Comparison of ENCODE assay signal across 8 cellular contexts in genomic region chr2:74391580-74392448, GRCh38. TPM values are rescaled to one million over a fixed set of nuclear protein-coding genes. Genes with fewer than 3 reads are reported as not detected.
A peak's percentile ranks its signal among the peaks of the same experiment; 100 is the strongest.
DNase-seq lines count a peak whose midpoint lies in the region; TF ChIP-seq lines count a peak whose summit lies in the region.

No MANE protein-coding gene starts in this region.

- H3K9me3 ChIP-seq in SK-N-MC (ENCODE audit: low read depth, low read length): no peaks in the 10 kb centered on the region
- no peaks in the 10 kb centered on the region for H3K9me3 ChIP-seq in thymus (ENCODE audit: control insufficient read depth)

- H3K4me3 ChIP-seq in NB4 (ENCODE audit: low read depth, low read length): peak overlapping the region; percentile 93
- H3K4me3 ChIP-seq in SK-N-MC: peak overlapping the region; percentile 97
- peak overlapping the region; percentile 84 for H3K4me3 ChIP-seq in thymus (ENCODE audit: low read length)

- TF ChIP-seq POLR2A in NB4 (IDR thresholded peaks at IDR 0.05; ENCODE audit: extremely low read depth, insufficient read length): peak; percentile 36

- H3K27ac ChIP-seq in SK-N-MC: peak overlapping the region; percentile 95
- peak overlapping the region; percentile 64 for H3K27ac ChIP-seq in thymus (ENCODE audit: low read depth)

- H3K4me3 Mint-ChIP-seq in activated naive CD4-positive, alpha-beta T cell treated with anti-CD3 and anti-CD28 coated beads, Interleukin-2, amount 50 U/mL, for 24 hours: no peak overlapping the region
- H3K4me3 Mint-ChIP-seq in osteocyte (ENCODE audit: unreplicated experiment): no peak overlapping the region

- H3K36me3 ChIP-seq in SK-N-MC (ENCODE audit: insufficient read depth, low read length) (peaks cover 4% of the 10 kb centered on the region; the same call in 1 of the 2 replicates), thymus (ENCODE audit: control insufficient read depth, insufficient read depth) (no peaks in the 10 kb centered on the region)

- H3K27ac Mint-ChIP-seq in activated naive CD4-positive, alpha-beta T cell treated with anti-CD3 and anti-CD28 coated beads, Interleukin-2, amount 50 U/mL, for 24 hours: peak overlapping the region; percentile 100
- H3K27ac Mint-ChIP-seq in osteocyte (ENCODE audit: unreplicated experiment): peak overlapping the region; percentile 99

- H3K9me3 Mint-ChIP-seq in activated naive CD4-positive, alpha-beta T cell treated with anti-CD3 and anti-CD28 coated beads, Interleukin-2, amount 50 U/mL, for 24 hours: no peaks in the 10 kb centered on the region
- H3K9me3 Mint-ChIP-seq in osteocyte (ENCODE audit: unreplicated experiment): no peaks in the 10 kb centered on the region

- H3K27me3 ChIP-seq in thymus (ENCODE audit: control insufficient read depth, insufficient read depth): no peaks in the 10 kb centered on the region

- WGBS in thymus: 2% methylated on average over 62 of the region's 62 CpGs

- H3K4me1 ChIP-seq in thymus (ENCODE audit: control insufficient read depth, insufficient read depth, low read length): peaks cover 8% of the 10 kb centered on the region

- peaks cover 3% of the 10 kb centered on the region for H3K27me3 Mint-ChIP-seq in activated naive CD4-positive, alpha-beta T cell treated with anti-CD3 and anti-CD28 coated beads, Interleukin-2, amount 50 U/mL, for 24 hours
- H3K27me3 Mint-ChIP-seq in osteocyte (ENCODE audit: unreplicated experiment): peaks cover 13% of the 10 kb centered on the region

- no peaks in the 10 kb centered on the region for H3K36me3 Mint-ChIP-seq in activated naive CD4-positive, alpha-beta T cell treated with anti-CD3 and anti-CD28 coated beads, Interleukin-2, amount 50 U/mL, for 24 hours
- H3K36me3 Mint-ChIP-seq in osteocyte (ENCODE audit: unreplicated experiment): no peaks in the 10 kb centered on the region

- DNase-seq in GDM1 (lab: John Stamatoyannopoulos, UW) (peak; percentile 83), HCEC 1CT (peak; percentile 83), NB4 (ENCODE audit: low read depth) (peak; percentile 96), SK-N-MC (ENCODE audit: low read depth, low spot score) (peak; percentile 86), glomerular visceral epithelial cell (ENCODE audit: extremely low spot score) (peak; percentile 89), osteocyte (ENCODE audit: extremely low spot score, unreplicated experiment) (peak; percentile 96)

- peak; percentile 98 for TF ChIP-seq CTCF in NB4 (IDR thresholded peaks at IDR 0.05; ENCODE audit: low read depth, low read length)
- TF ChIP-seq CTCF in osteocyte (IDR thresholded peaks at IDR 0.05): peak; percentile 97

- H3K9ac ChIP-seq in SK-N-MC (ENCODE audit: insufficient read length): peak overlapping the region; percentile 97

- peaks cover 6% of the 10 kb centered on the region for H3K4me1 Mint-ChIP-seq in activated naive CD4-positive, alpha-beta T cell treated with anti-CD3 and anti-CD28 coated beads, Interleukin-2, amount 50 U/mL, for 24 hours
- no peaks in the 10 kb centered on the region for H3K4me1 Mint-ChIP-seq in osteocyte (ENCODE audit: unreplicated experiment)

RNA-seq across cellular contexts. Expression of gene DCTN1, which starts 11.7 kb away (rescaled TPM):
- 182 and 186 TPM in 2 replicates for total RNA-seq in osteocyte
- polyA plus RNA-seq in thymus: 68.2 TPM

RNA-seq across cellular contexts. Expression of gene C2orf81, which starts 29.6 kb away (rescaled TPM):
- total RNA-seq in osteocyte: 2.4 and 2.8 TPM in 2 replicates
- 5.3 TPM for polyA plus RNA-seq in thymus

RNA-seq across cellular contexts. Expression of gene WDR54, which starts 29.7 kb away (rescaled TPM):
- 15.8 and 16.2 TPM in 2 replicates for total RNA-seq in osteocyte
- polyA plus RNA-seq in thymus: 32.5 TPM

RNA-seq across cellular contexts. Expression of gene SLC4A5, which starts 48.6 kb away (rescaled TPM):
- 1.6 and 2.3 TPM in 2 replicates for total RNA-seq in osteocyte
- polyA plus RNA-seq in thymus: 2.5 TPM

RNA-seq across cellular contexts. Expression of gene RTKN, which starts 49.9 kb away (rescaled TPM):
- 19.1 and 22.1 TPM in 2 replicates for total RNA-seq in osteocyte
- 17.2 TPM for polyA plus RNA-seq in thymus

Comparison
In these comparisons a context has a peak if more than half of its experiments do, and no peak if none do; other contexts are left out.
1. Peak in every context shown above with its lines: DNase-seq, H3K4me3 ChIP-seq and H3K27ac ChIP-seq.